In the genomic region with DNA sequence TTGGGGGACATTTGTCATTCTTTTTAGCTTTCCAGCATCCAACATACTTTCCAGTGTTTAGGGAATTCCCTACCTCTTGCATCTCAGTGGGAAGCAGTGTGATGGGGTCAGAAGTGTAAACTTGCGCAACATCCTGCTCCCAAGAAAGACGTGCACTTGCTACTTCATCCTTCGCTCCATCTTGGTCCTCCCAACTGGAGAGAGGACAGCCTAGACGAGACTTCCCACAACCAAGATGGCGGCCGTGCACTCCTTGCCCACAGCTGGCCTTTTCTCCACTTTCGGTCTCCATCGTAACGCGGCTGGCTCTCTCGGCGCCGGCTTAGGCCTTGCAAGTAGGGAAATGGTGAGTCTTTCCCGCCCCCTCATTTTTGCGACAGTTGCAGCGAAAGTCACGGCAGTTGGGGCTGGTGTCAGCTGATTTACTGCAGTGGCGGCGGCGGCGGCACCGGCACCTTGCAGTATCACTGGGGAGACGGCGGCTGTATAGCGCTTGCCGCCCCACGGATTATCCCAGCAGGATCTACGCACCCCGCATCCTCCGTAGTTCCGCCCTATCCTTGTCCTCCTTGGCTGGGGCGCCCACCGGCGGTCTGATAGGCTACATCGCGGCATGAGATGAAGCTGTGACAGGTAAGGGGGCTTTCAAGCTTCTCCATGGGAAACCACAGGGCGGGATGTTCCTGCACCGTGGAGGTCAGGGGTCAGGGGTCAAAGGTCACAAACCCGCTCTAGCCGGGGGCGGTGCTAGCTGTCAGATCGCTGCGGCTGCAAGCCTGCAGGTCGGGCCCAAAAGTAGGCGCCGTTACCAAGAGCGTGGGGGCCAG, we compare ENCODE assay signal across 8 cellular contexts. TPM values are rescaled to one million over a fixed set of nuclear protein-coding genes. Genes with fewer than 3 reads are reported as not detected.
DNase-seq lines count a peak whose midpoint lies in the region; ATAC-seq and TF ChIP-seq lines count a peak whose summit lies in the region.

TSS of gene WDR7 (plus strand) at position 416 of the 827 bp plus-strand sequence. CDS start 21,157 bp downstream, outside the sequence.

- peak within 1 kb of the TSS; percentile 90 for H3K4me3 Mint-ChIP-seq in activated T-cell treated with anti-CD3 and anti-CD28 coated beads, Interleukin-2, amount 50 U/mL, for 4 hours

- H3K9ac ChIP-seq in mucosa of stomach (ENCODE audit: low read length) = peak within 1 kb of the TSS; percentile 84

- peak; percentile 94 for ATAC-seq in GM21723 (IDR thresholded peaks at IDR 0.05; ENCODE audit: unreplicated experiment)
- peak; percentile 100 for ATAC-seq in Panc1
- ATAC-seq in activated T-cell treated with anti-CD3 and anti-CD28 coated beads, Interleukin-2, amount 50 U/mL, for 4 hours = peak; percentile 95 to 96

- no peaks in the 10 kb centered on the region for H3K27me3 ChIP-seq in Panc1 (ENCODE audit: control insufficient read depth, insufficient read depth, low read length)
- no peaks in the 10 kb centered on the region for H3K27me3 ChIP-seq in esophagus (ENCODE audit: control insufficient read depth in 1 of 2, insufficient read depth in 2 of 2, low read length in 2 of 2)
- H3K27me3 ChIP-seq in mucosa of stomach (ENCODE audit: control insufficient read depth, insufficient read depth, low read length) = no peaks in the 10 kb centered on the region

- no peaks in the 10 kb centered on the region; the same call in 1 of the 2 replicates for H3K4me1 ChIP-seq in Panc1 (ENCODE audit: control insufficient read depth, insufficient read depth, low read length)
- no peaks in the 10 kb centered on the region for H3K4me1 ChIP-seq in esophagus (ENCODE audit: control insufficient read depth in 2 of 2, insufficient read depth in 2 of 2, low read length in 1 of 2)
- peaks cover 6% of the 10 kb centered on the region for H3K4me1 ChIP-seq in mucosa of stomach (ENCODE audit: control insufficient read depth, insufficient read depth, low read length)

- intact Hi-C loops in Panc1 (cut with micrococcal nuclease; ENCODE audit: unreplicated experiment) = no loop called here

- POLR2A ChIA-PET in Panc1 (lab: Charles Lee) = no interaction called here

- no TSS peak for BruUV-seq in Panc1 (replicated peaks; lab: Mats Ljungman, UMichigan)

- 1% methylated on average over 47 of the region's 47 CpGs for WGBS in esophagus, 2 donors

- in situ Hi-C loops in Panc1 (cut with HindIII; ENCODE audit: low pct_unique_long_range_greater_than_20kb, low sequenced_read_pairs) = no loop called here

- H3K36me3 Mint-ChIP-seq in activated T-cell treated with anti-CD3 and anti-CD28 coated beads, Interleukin-2, amount 50 U/mL, for 4 hours (ENCODE audit: insufficient read depth) = peaks cover 4% of the 10 kb centered on the region

- H3K9me3 Mint-ChIP-seq in activated T-cell treated with anti-CD3 and anti-CD28 coated beads, Interleukin-2, amount 50 U/mL, for 4 hours = no peaks in the 10 kb centered on the region

- H3K4me1 Mint-ChIP-seq in activated T-cell treated with anti-CD3 and anti-CD28 coated beads, Interleukin-2, amount 50 U/mL, for 4 hours (ENCODE audit: low read depth) = peaks cover 56% of the 10 kb centered on the region

- peak within 1 kb of the TSS; percentile 91 for H3K27ac ChIP-seq in Panc1 (ENCODE audit: low read length)
- peak within 1 kb of the TSS; percentile 72 to 96 for H3K27ac ChIP-seq in esophagus (ENCODE audit: low read depth in 2 of 2, low read length in 1 of 2)

- no peaks in the 10 kb centered on the region for H3K9me3 ChIP-seq in Panc1 (ENCODE audit: control insufficient read depth, insufficient read depth, low read depth, low read length)
- H3K9me3 ChIP-seq in esophagus (ENCODE audit: control insufficient read depth in 2 of 2, insufficient read depth in 1 of 2, low read depth in 1 of 2, low read length in 1 of 2) = no peaks in the 10 kb centered on the region
- H3K9me3 ChIP-seq in mucosa of stomach (ENCODE audit: control insufficient read depth, low read length) = no peaks in the 10 kb centered on the region

- CTCF ChIA-PET in Panc1 (lab: Charles Lee) = no interaction called here

- DNase-seq in DMS53 (lab: John Stamatoyannopoulos, UW) (peak; percentile 100), KG1 (lab: John Stamatoyannopoulos, UW) (peak; percentile 77), Panc1 (ENCODE audit: low read depth, low spot score) (peak; percentile 82)
- peak; percentile 94 for DNase-seq in activated T-cell treated with anti-CD3 and anti-CD28 coated beads, Interleukin-2, amount 50 U/mL, for 4 hours
- DNase-seq in stimulated activated CD8-positive, alpha-beta memory T cell treated with anti-CD3 and anti-CD28 coated beads, Interleukin-7, amount 100 ng/mL, for 1 hour (ENCODE audit: low read depth in 2 of 2) = peak; percentile 78 to 89

- H3K4me3 ChIP-seq in Panc1 (ENCODE audit: low read depth in 2 of 2, low read length in 2 of 2) (peak within 1 kb of the TSS; percentile 81 to 90), esophagus (ENCODE audit: low read depth in 1 of 2, low read length in 2 of 2) (peak within 1 kb of the TSS; percentile 75 to 90), mucosa of stomach (ENCODE audit: low read length) (peak within 1 kb of the TSS; percentile 93)

- no peak for TF ChIP-seq CTCF in Panc1 (IDR thresholded peaks at IDR 0.05)

- no peaks in the 10 kb centered on the region for H3K27me3 Mint-ChIP-seq in activated T-cell treated with anti-CD3 and anti-CD28 coated beads, Interleukin-2, amount 50 U/mL, for 4 hours (ENCODE audit: low read depth)

- H3K36me3 ChIP-seq in Panc1 (ENCODE audit: control insufficient read depth, insufficient read depth, low read length) (no peaks in the 10 kb centered on the region), esophagus (ENCODE audit: control insufficient read depth in 2 of 2, insufficient read depth in 2 of 2, low read length in 1 of 2) (no peaks in the 10 kb centered on the region), mucosa of stomach (ENCODE audit: control insufficient read depth, insufficient read depth, low read length) (no peaks in the 10 kb centered on the region)

RNA-seq across cellular contexts. Expression of gene WDR7, which starts in this region (rescaled TPM):
- 12.3 TPM for total RNA-seq in Panc1 (2021; ENCODE audit: unreplicated experiment)
- 12.8 TPM for polyA plus RNA-seq in Panc1 (2012; ENCODE audit: insufficient read length)
- total RNA-seq in activated T-cell treated with anti-CD3 and anti-CD28 coated beads, Interleukin-2, amount 50 U/mL, for 4 hours = 10 to 100 TPM; 21.2 to 22.3 (median 22.1) TPM
- polyA plus RNA-seq in esophagus = 1 to 10 TPM; 2.2 to 2.8 TPM

Comparison
In these comparisons a context has a peak if more than half of its experiments do, and no peak if none do; other contexts are left out.
1. Peak in every context shown above with its lines: DNase-seq, ATAC-seq, H3K4me3 ChIP-seq and H3K27ac ChIP-seq.